Comparison of ENCODE assay signal across 10 cellular contexts in genomic region chr15:96325579-96326331, GRCh38. TPM values are rescaled to one million over a fixed set of nuclear protein-coding genes. Genes with fewer than 3 reads are reported as not detected.
A peak's percentile ranks its signal among the peaks of the same experiment; 100 is the strongest.
DNase-seq lines count a peak whose midpoint lies in the region; ATAC-seq, FAIRE-seq and TF ChIP-seq lines count a peak whose summit lies in the region.
"Had no signal": no experiment of that assay in that cellular context is flagged by ENCODE, and none has a peak within 500 bp of the region (broad histone marks: within the 10 kb centered on the region; RNA-seq: fewer than 3 reads in every experiment).

No MANE protein-coding gene starts in this region.

- TF ChIP-seq CTCF in astrocyte of the spinal cord (IDR thresholded peaks at IDR 0.05; ENCODE audit: low read depth, low read length) (no peak), D721Med (IDR thresholded peaks at IDR 0.05; ENCODE audit: insufficient read depth, missing control alignments) (no peak)

- peak overlapping the region; percentile 94 for H3K4me3 ChIP-seq in astrocyte of the spinal cord (ENCODE audit: low read depth, low read length)

- intact Hi-C loops in posterior vena cava (cut with DNase I): loop anchor here (5.0 to 10.0 kb wide), 4 partner anchors 161 to 1063 kb away; no protein-coding TSS in a partner anchor

- ATAC-seq in HG03571 (IDR thresholded peaks at IDR 0.05; ENCODE audit: unreplicated experiment): no peak
- ATAC-seq: activated CD8-positive, alpha-beta memory T cell treated with anti-CD3 and anti-CD28 coated beads, Interleukin-2, amount 10 ng/mL, durations not matched to agents 7 days and 5 days had no signal

- DNase-seq in HT-29 (ENCODE audit: low spot score) (peak; percentile 82), astrocyte of the spinal cord (ENCODE audit: low read depth, low spot score) (peak; percentile 77), kidney tubule cell (ENCODE audit: low spot score) (peak; percentile 79), posterior vena cava (ENCODE audit: low spot score) (no peak), D721Med (ENCODE audit: insufficient read length, low spot score) (no peak)
- no peak for DNase-seq in activated CD8-positive, alpha-beta memory T cell treated with anti-CD3 and anti-CD28 coated beads for 24 hours
- DNase-seq: activated CD8-positive, alpha-beta memory T cell treated with anti-CD3 and anti-CD28 coated beads, Interleukin-2, amount 10 ng/mL, durations not matched to agents 7 days and 5 days; NCI-H1694 treated with DMSO at 0.1 percent for 48 hours had no signal

- FAIRE-seq in D721Med (lab: Jason Lieb, UNC): no peak

- in situ Hi-C loops in astrocyte of the spinal cord (cut with HindIII; ENCODE audit: low sequenced_read_pairs): loop anchor here (25.0 kb wide), 1 partner anchor 1038 kb away; no protein-coding TSS in a partner anchor

- peak overlapping the region; percentile 61 for H3K27ac ChIP-seq in temporal lobe (ENCODE audit: low read depth, low read length)

RNA-seq across cellular contexts. Expression of gene NR2F2, which starts 4.7 kb away (rescaled TPM):
- 12.6 and 14.0 TPM in 2 replicates for total RNA-seq in HT-29 (2014; rRNA removed; shearing (Covaris generic))
- total RNA-seq in temporal lobe (4.4 TPM), posterior vena cava (100 to 1,000 TPM; 208 to 213 TPM)
- total RNA-seq: activated CD8-positive, alpha-beta memory T cell treated with anti-CD3 and anti-CD28 coated beads, Interleukin-2, amount 10 ng/mL, durations not matched to agents 7 days and 5 days had no signal

Comparison
In these comparisons a context has a peak if more than half of its experiments do, and no peak if none do; other contexts are left out.
1. DNase-seq: peak in HT-29 (single experiment), astrocyte of the spinal cord (single experiment) and kidney tubule cell (single experiment); none in activated CD8-positive, alpha-beta memory T cell treated with anti-CD3 and anti-CD28 coated beads for 24 hours (single experiment), posterior vena cava (single experiment) and D721Med (single experiment).
2. RNA of gene NR2F2, which starts 4.7 kb away (total RNA-seq): 208 to 213 TPM in posterior vena cava; 12.6 to 14.0 TPM in HT-29 and 4.4 TPM in temporal lobe (single experiment); every median in the first group is over 10 times any median in the second.